29 cellular contexts compared by ENCODE assay signal in genomic region chr5:174493536-174493935, GRCh38.
DNase-seq lines count a peak whose midpoint lies in the region; ATAC-seq, FAIRE-seq and TF ChIP-seq lines count a peak whose summit lies in the region.
"Had no signal": no experiment of that assay in that cellular context is flagged by ENCODE, and none has a peak within 500 bp of the region (broad histone marks: within the 10 kb centered on the region; RNA-seq: fewer than 3 reads in every experiment).

No MANE protein-coding gene starts in this region.

- TF ChIP-seq CTCF in VCaP (conservative IDR thresholded peaks at IDR 0.05) (no peak), nephron progenitor cell (IDR thresholded peaks at IDR 0.05) (no peak)

- no peaks in the 10 kb centered on the region for H3K9me3 ChIP-seq in CD8-positive, alpha-beta memory T cell (ENCODE audit: low read length)
- H3K9me3 ChIP-seq: SJCRH30 had no signal

- no peak overlapping the region for H3K4me3 Mint-ChIP-seq in CD8-positive, alpha-beta memory T cell
- H3K4me3 Mint-ChIP-seq in nephron progenitor cell, result no peak overlapping the region
- H3K4me3 Mint-ChIP-seq: CD4-positive, alpha-beta T cell; GM23338; T-helper 2 cell treated with Interferon-gamma antibody and Interleukin-4, amounts not matched to agents 5 μg/mL and 100 μg/mL, for 36 hours had no signal

- POLR2A ChIA-PET in CD8-positive, alpha-beta memory T cell (lab: Charles Lee), result no interaction called here

- FAIRE-seq in GM12892 (lab: Jason Lieb, UNC), result no peak
- FAIRE-seq: A204.1, G401.6, HTR-8/SVneo, K562 had no signal

- H3K4me1 ChIP-seq in CD8-positive, alpha-beta memory T cell (ENCODE audit: insufficient read depth, low read length), result no peaks in the 10 kb centered on the region
- H3K4me1 ChIP-seq: BLaER1 treated with 17β-estradiol and CSF1 and Interleukin-3, amounts not matched to agents 10 nM and 100 nM; Caco-2; HAP-1; SJCRH30 had no signal

- no peak overlapping the region for H3K27ac Mint-ChIP-seq in CD8-positive, alpha-beta memory T cell
- H3K27ac Mint-ChIP-seq in nephron progenitor cell, result no peak overlapping the region
- H3K27ac Mint-ChIP-seq: CD4-positive, alpha-beta T cell; GM23338; T-helper 2 cell treated with Interferon-gamma antibody and Interleukin-4, amounts not matched to agents 5 μg/mL and 100 μg/mL, for 36 hours had no signal

- no peak overlapping the region for H3K4me3 ChIP-seq in CD8-positive, alpha-beta memory T cell (ENCODE audit: low read length)
- H3K4me3 ChIP-seq: BLaER1 treated with 17β-estradiol and CSF1 and Interleukin-3, amounts not matched to agents 10 nM and 100 nM; GM23338; HAP-1; K562; PC-9; SJCRH30 had no signal

- no peaks in the 10 kb centered on the region for H3K36me3 ChIP-seq in CD8-positive, alpha-beta memory T cell (ENCODE audit: insufficient read depth, low read length)
- H3K36me3 ChIP-seq: BLaER1 treated with 17β-estradiol and CSF1 and Interleukin-3, amounts not matched to agents 10 nM and 100 nM; HAP-1; SJCRH30 had no signal

- H3K36me3 Mint-ChIP-seq in CD8-positive, alpha-beta memory T cell, result no peaks in the 10 kb centered on the region
- H3K36me3 Mint-ChIP-seq in nephron progenitor cell (ENCODE audit: low read depth), result no peaks in the 10 kb centered on the region

- H3K27ac ChIP-seq in VCaP, result peak overlapping the region; percentile 84
- H3K27ac ChIP-seq in CD8-positive, alpha-beta memory T cell (ENCODE audit: low read depth, low read length), result no peak overlapping the region
- H3K27ac ChIP-seq: BLaER1 treated with 17β-estradiol and CSF1 and Interleukin-3, amounts not matched to agents 10 nM and 100 nM; PC-9; SJCRH30 had no signal

- intact Hi-C loops in sciatic nerve (cut with DNase I), result no loop called here

- peaks cover 2 to 11% (median 8%) of the 10 kb centered on the region in 5 donors for H3K9me3 Mint-ChIP-seq in CD8-positive, alpha-beta memory T cell
- peaks cover 13% of the 10 kb centered on the region for H3K9me3 Mint-ChIP-seq in nephron progenitor cell

- H3K27me3 ChIP-seq in CD8-positive, alpha-beta memory T cell (ENCODE audit: insufficient read depth, low read length, poor library complexity, severe bottlenecking), result no peaks in the 10 kb centered on the region
- H3K27me3 ChIP-seq: BLaER1 treated with 17β-estradiol and CSF1 and Interleukin-3, amounts not matched to agents 10 nM and 100 nM had no signal

- TF ChIP-seq POLR2A in GM12892 (IDR thresholded peaks at IDR 0.05; ENCODE audit: low read depth, low read length), result no peak

- peak; percentile 99 for DNase-seq in COR-L47 (lab: John Stamatoyannopoulos, UW)
- peak; percentile 96 for DNase-seq in NCI-H1105 treated with DMSO at 0.1 percent for 48 hours (lab: John Stamatoyannopoulos, UW)
- peak; percentile 100 for DNase-seq in NCI-H69 (lab: John Stamatoyannopoulos, UW)
- DNase-seq in CD8-positive, alpha-beta memory T cell, result no peak
- no peak for DNase-seq in GM12892 (ENCODE audit: insufficient read length)
- no peak for DNase-seq in sciatic nerve (ENCODE audit: low spot score)
- DNase-seq in nephron progenitor cell, result no peak
- DNase-seq: Caco-2; CD4-positive, alpha-beta T cell; Kasumi-1; MV-4-11; NCI-H146; NCI-H2081; NCI-H446; NCI-H524 treated with DMSO at 0.1 percent for 48 hours; NK-92 treated with Interleukin-12 subunit alpha and Interleukin-12 subunit beta, amount 100 ng/mL, for 24 hours; PC-9; SJCRH30; T-helper 1 cell had no signal

- CTCF ChIA-PET in CD8-positive, alpha-beta memory T cell (lab: Charles Lee), result no interaction called here

- ATAC-seq in sciatic nerve, result no peak
- ATAC-seq: GM23338, K562, Right ventricle myocardium inferior had no signal

- no peaks in the 10 kb centered on the region for H3K27me3 Mint-ChIP-seq in CD8-positive, alpha-beta memory T cell
- peaks cover 9% of the 10 kb centered on the region for H3K27me3 Mint-ChIP-seq in nephron progenitor cell (ENCODE audit: low read depth, poor library complexity)
- H3K27me3 Mint-ChIP-seq: CD4-positive, alpha-beta T cell had no signal

- no peaks in the 10 kb centered on the region for H3K4me1 Mint-ChIP-seq in CD8-positive, alpha-beta memory T cell
- H3K4me1 Mint-ChIP-seq in nephron progenitor cell, result peaks cover 4% of the 10 kb centered on the region
- H3K4me1 Mint-ChIP-seq: GM23338 had no signal

Comparison
In these comparisons a context has a peak if more than half of its experiments do, and no peak if none do; other contexts are left out.
1. DNase-seq: peak in COR-L47 (single experiment), NCI-H1105 treated with DMSO at 0.1 percent for 48 hours (single experiment) and NCI-H69 (single experiment); none in CD8-positive, alpha-beta memory T cell (0 of 5), GM12892 (single experiment), sciatic nerve (single experiment) and nephron progenitor cell (single experiment).